Comparison of ENCODE assay signal across 10 cellular contexts in the genomic region with DNA sequence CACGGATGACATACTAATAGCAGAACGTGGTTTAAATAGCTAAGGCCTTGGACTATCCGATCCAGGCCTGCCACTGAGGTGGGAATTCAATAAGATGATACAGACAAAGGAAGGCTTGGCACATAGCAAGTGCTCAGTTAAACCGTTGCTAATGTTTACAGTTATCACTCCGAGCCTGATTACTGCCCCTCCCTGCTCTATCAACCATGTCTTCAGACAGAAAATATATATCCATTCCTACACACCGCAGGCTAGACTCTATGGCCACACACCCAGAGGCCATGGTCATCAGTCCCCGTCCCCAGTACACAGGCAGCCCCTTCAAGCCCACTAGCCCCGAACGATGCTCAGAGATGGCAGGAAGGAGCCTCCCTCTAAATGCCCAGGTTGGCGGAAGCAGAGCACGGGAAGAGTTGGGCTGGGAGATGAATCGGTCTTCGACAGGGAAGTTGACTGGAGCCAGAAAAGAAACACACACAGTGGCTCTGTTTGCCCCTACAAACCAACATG. TPM values are rescaled to one million over a fixed set of nuclear protein-coding genes. Genes with fewer than 3 reads are reported as not detected.
DNase-seq lines count a peak whose midpoint lies in the region; ATAC-seq and TF ChIP-seq lines count a peak whose summit lies in the region.
"Had no signal": no experiment of that assay in that cellular context is flagged by ENCODE, and none has a peak within 500 bp of the region (broad histone marks: within the 10 kb centered on the region; RNA-seq: fewer than 3 reads in every experiment).

No MANE protein-coding gene starts in this region.

- H3K36me3 ChIP-seq in heart right ventricle = peaks cover 0 to 54% (median 0%) of the 10 kb centered on the region in 9 donors
- peaks cover 3 to 5% of the 10 kb centered on the region in 2 donors for H3K36me3 ChIP-seq in neuronal stem cell (replicated peaks in 1 of 2; ENCODE audit: control insufficient read depth in 2 of 2, insufficient read depth in 2 of 2, low read length in 2 of 2)
- H3K36me3 ChIP-seq in MG63 = peaks cover 72% of the 10 kb centered on the region

- peak overlapping the region; percentile 10 for H3K14ac ChIP-seq in neuronal stem cell (ENCODE audit: low read length)

- no peak overlapping the region for H3K4me3 Mint-ChIP-seq in activated CD4-positive, alpha-beta T cell treated with anti-CD3 and anti-CD28 coated beads for 36 hours

- H3K4me2 ChIP-seq in neuronal stem cell (ENCODE audit: insufficient read depth, low read length, poor library complexity, severe bottlenecking) = no peak overlapping the region

- no peaks in the 10 kb centered on the region for H3K36me3 Mint-ChIP-seq in activated CD4-positive, alpha-beta T cell treated with anti-CD3 and anti-CD28 coated beads for 36 hours (ENCODE audit: low read depth)

- no peak overlapping the region for H2BK120ac ChIP-seq in neuronal stem cell (ENCODE audit: low read depth, low read length)

- H3K4me3 ChIP-seq in heart right ventricle (peak overlapping the region in 1 of 10 donors; percentile 7), dorsolateral prefrontal cortex (no peak overlapping the region), neuronal stem cell (ENCODE audit: low read length in 2 of 2) (no peak overlapping the region), MG63 (no peak overlapping the region)

- H3K27ac Mint-ChIP-seq in activated CD4-positive, alpha-beta T cell treated with anti-CD3 and anti-CD28 coated beads for 36 hours = no peak overlapping the region

- peak in 1 of 8 donors; percentile 2 for ATAC-seq in heart right ventricle
- ATAC-seq in Right ventricle myocardium superior (ENCODE audit: poor library complexity) = no peak
- ATAC-seq in activated CD4-positive, alpha-beta T cell treated with anti-CD3 and anti-CD28 coated beads for 36 hours = no peak
- ATAC-seq: left lobe of liver had no signal

- no peak overlapping the region for H3K9ac ChIP-seq in neuronal stem cell (ENCODE audit: low read depth, low read length, poor library complexity)

- no peak overlapping the region for H3K18ac ChIP-seq in neuronal stem cell (ENCODE audit: low read length)

- peaks cover under 1% of the 10 kb centered on the region for H3K79me1 ChIP-seq in neuronal stem cell (ENCODE audit: low read depth, low read length)

- H3K27me3 ChIP-seq in heart right ventricle (no peaks in the 10 kb centered on the region), dorsolateral prefrontal cortex (no peaks in the 10 kb centered on the region), neuronal stem cell (ENCODE audit: control insufficient read depth in 3 of 3, insufficient read depth in 3 of 3, low read depth in 1 of 3, low read length in 3 of 3) (no peaks in the 10 kb centered on the region), MG63 (no peaks in the 10 kb centered on the region)

- no peaks in the 10 kb centered on the region for H3K9me3 ChIP-seq in heart right ventricle
- H3K9me3 ChIP-seq in neuronal stem cell (replicated peaks in 1 of 2; ENCODE audit: control insufficient read depth in 2 of 2, insufficient read depth in 1 of 2, low read depth in 1 of 2, low read length in 2 of 2) = no peaks in the 10 kb centered on the region
- no peaks in the 10 kb centered on the region for H3K9me3 ChIP-seq in MG63

- TF ChIP-seq CTCF in heart right ventricle (IDR thresholded peaks at IDR 0.05) (no peak), dorsolateral prefrontal cortex (IDR thresholded peaks at IDR 0.05 in 54 of 56, conservative IDR thresholded peaks at IDR 0.05 in 2 of 56; ENCODE audit: low read depth in 1 of 56, partially characterized antibody in 56 of 56) (no peak)

- no peak overlapping the region for H4K8ac ChIP-seq in neuronal stem cell (ENCODE audit: low read depth, low read length)

- no peak overlapping the region for H3K23ac ChIP-seq in neuronal stem cell (ENCODE audit: low read depth, low read length, poor library complexity)

- H2BK12ac ChIP-seq in neuronal stem cell (ENCODE audit: low read length) = no peak overlapping the region

- H3K4me1 ChIP-seq in heart right ventricle = peaks cover 31 to 93% (median 78%) of the 10 kb centered on the region in 9 donors
- peaks cover 28 to 30% of the 10 kb centered on the region in 2 donors for H3K4me1 ChIP-seq in neuronal stem cell (ENCODE audit: control insufficient read depth in 2 of 2, insufficient read depth in 1 of 2, low read depth in 1 of 2, low read length in 2 of 2)

- no peak overlapping the region for H4K91ac ChIP-seq in neuronal stem cell (ENCODE audit: low read depth, low read length, poor library complexity)

- no peaks in the 10 kb centered on the region for H3K27me3 Mint-ChIP-seq in activated CD4-positive, alpha-beta T cell treated with anti-CD3 and anti-CD28 coated beads for 36 hours

- CTCF ChIA-PET in activated CD4-positive, alpha-beta T cell treated with anti-CD3 and anti-CD28 coated beads for 36 hours (lab: Charles Lee) = no interaction called here

- no peak for DNase-seq in heart right ventricle
- DNase-seq in Right ventricle myocardium superior = no peak
- DNase-seq in dorsolateral prefrontal cortex = no peak
- DNase-seq in neuronal stem cell (ENCODE audit: low spot score) = no peak
- no peak for DNase-seq in hypothalamus (lab: John Stamatoyannopoulos, UW)
- no peak for DNase-seq in MG63
- no peak for DNase-seq in activated CD4-positive, alpha-beta T cell treated with anti-CD3 and anti-CD28 coated beads for 36 hours
- DNase-seq in amygdala (lab: John Stamatoyannopoulos, UW) = no peak
- DNase-seq: NCI-H2081 treated with DMSO at 0.1 percent for 48 hours had no signal

- H2BK5ac ChIP-seq in neuronal stem cell (ENCODE audit: low read length) = no peak overlapping the region

- H2BK15ac ChIP-seq in neuronal stem cell (ENCODE audit: low read length) = no peak overlapping the region

- H3K4me1 Mint-ChIP-seq in activated CD4-positive, alpha-beta T cell treated with anti-CD3 and anti-CD28 coated beads for 36 hours = peaks cover 16% of the 10 kb centered on the region

- intact Hi-C loops in heart right ventricle (cut with DNase I) (loop anchor here in 1 of 10 donors (5.0 kb wide), 1 partner anchor 40 kb away; no protein-coding TSS in a partner anchor), Right ventricle myocardium superior (cut with DNase I) (no loop called here), dorsolateral prefrontal cortex (cut with DNase I) (no loop called here)
- intact Hi-C loops in activated CD4-positive, alpha-beta T cell treated with anti-CD3 and anti-CD28 coated beads for 36 hours (cut with DNase I, micrococcal nuclease) = no loop called here

- 60 to 72% methylated on average over 13 of the region's 13 CpGs for WGBS in heart right ventricle, 2 donors
- no CpG with 5 or more reads among the region's 13 CpGs for WGBS in neuronal stem cell (ENCODE audit: extremely low coverage in 2 of 2, insufficient read length in 2 of 2, insufficient replicate concordance in 1 of 2), 2 donors

- POLR2A ChIA-PET in activated CD4-positive, alpha-beta T cell treated with anti-CD3 and anti-CD28 coated beads for 36 hours (lab: Charles Lee) = interaction anchor here (0.5 kb wide), 1 partner anchor 25 kb away, joined by 3 read pairs; no protein-coding TSS in a partner anchor

- H2AFZ ChIP-seq in neuronal stem cell (ENCODE audit: low read length) = no peak overlapping the region

- H3K4ac ChIP-seq in neuronal stem cell (ENCODE audit: low read length) = no peak overlapping the region

- H3K9me3 Mint-ChIP-seq in activated CD4-positive, alpha-beta T cell treated with anti-CD3 and anti-CD28 coated beads for 36 hours (ENCODE audit: low read depth) = no peaks in the 10 kb centered on the region

- peak overlapping the region; percentile 39 to 90 (median 82) for H3K27ac ChIP-seq in heart right ventricle
- peak overlapping the region in 36 of 59 donors; percentile 1 to 88 (median 46) for H3K27ac ChIP-seq in dorsolateral prefrontal cortex
- H3K27ac ChIP-seq in neuronal stem cell (replicated peaks; ENCODE audit: low read length) = no peak overlapping the region

- H2AK5ac ChIP-seq in neuronal stem cell (ENCODE audit: low read depth, low read length) = no peak overlapping the region

RNA-seq across cellular contexts. Expression of a gene that starts 49.8 kb away (rescaled TPM):
- total RNA-seq in heart right ventricle = 10 to 100 TPM; 36.8 to 59.2 (median 49.4) TPM
- 10 to 100 TPM; 14.4 to 16.5 TPM for polyA plus RNA-seq in heart right ventricle
- 50.9 TPM for total RNA-seq in Right ventricle myocardium superior
- 1,000 to 10,000 TPM in 52 of 120 experiments, 100 to 1,000 TPM in 68; 334 to 1,348 (median 969) TPM for total RNA-seq in dorsolateral prefrontal cortex
- 33.7 TPM for polyA plus RNA-seq in neuronal stem cell (2013, experiment 1 of 2)
- 32.9 TPM for polyA plus RNA-seq in neuronal stem cell (2013, experiment 2 of 2)
- total RNA-seq in MG63 (2014; rRNA removed; shearing (Covaris generic); ENCODE audit: low replicate concordance) = 0.36 and 87.7 TPM in 2 replicates
- 10 to 100 TPM; 15.9 to 18.1 TPM for total RNA-seq in activated CD4-positive, alpha-beta T cell treated with anti-CD3 and anti-CD28 coated beads for 36 hours
